In genomic region chr22:43404673-43405385, GRCh38 we compare ENCODE assay signal across 31 cellular contexts. TPM values are rescaled to one million over a fixed set of nuclear protein-coding genes. Genes with fewer than 3 reads are reported as not detected.
DNase-seq lines count a peak whose midpoint lies in the region; FAIRE-seq and TF ChIP-seq lines count a peak whose summit lies in the region.
"Had no signal": no experiment of that assay in that cellular context is flagged by ENCODE, and none has a peak within 500 bp of the region (broad histone marks: within the 10 kb centered on the region; RNA-seq: fewer than 3 reads in every experiment).

No MANE protein-coding gene starts in this region.

- TF ChIP-seq RAD21 in H1 (IDR thresholded peaks at IDR 0.05 in 1 of 2, conservative IDR thresholded peaks at IDR 0.05 in 1 of 2; ENCODE audit: low read depth in 2 of 2, low read length in 2 of 2), result no peak

- H3K4me1 Mint-ChIP-seq in T-helper 2 cell treated with Interferon-gamma antibody and Interleukin-4, amounts not matched to agents 5 μg/mL and 100 μg/mL, for 36 hours (ENCODE audit: low read depth), result no peaks in the 10 kb centered on the region
- H3K4me1 Mint-ChIP-seq in type B pancreatic cell (ENCODE audit: unreplicated experiment), result no peaks in the 10 kb centered on the region
- H3K4me1 Mint-ChIP-seq: B cell; CD8-positive, alpha-beta memory T cell; central memory CD8-positive, alpha-beta T cell; mesothelial cell of epicardium had no signal

- no peak overlapping the region for H2AK5ac ChIP-seq in H1 (ENCODE audit: low read depth, low read length)

- no peaks in the 10 kb centered on the region for H3K9me3 ChIP-seq in H1 (ENCODE audit: insufficient read depth in 2 of 2, low read depth in 1 of 2, low read length in 1 of 2)
- H3K9me3 ChIP-seq: ascending aorta, heart left ventricle had no signal

- TF ChIP-seq EP300 in H1 (IDR thresholded peaks at IDR 0.05; ENCODE audit: borderline replicate concordance in 1 of 2, low read depth in 2 of 2, low read length in 2 of 2), result no peak

- H3K4me3 Mint-ChIP-seq in T-helper 2 cell treated with Interferon-gamma antibody and Interleukin-4, amounts not matched to agents 5 μg/mL and 100 μg/mL, for 36 hours, result no peak overlapping the region
- H3K4me3 Mint-ChIP-seq in type B pancreatic cell, result no peak overlapping the region
- H3K4me3 Mint-ChIP-seq: activated naive CD8-positive, alpha-beta T cell; B cell; CD8-positive, alpha-beta memory T cell; central memory CD8-positive, alpha-beta T cell; mesothelial cell of epicardium; naive thymus-derived CD4-positive, alpha-beta T cell; WTC11 had no signal

- no peak overlapping the region for H4K5ac ChIP-seq in H1 (ENCODE audit: insufficient read length, low read depth, low read length)

- CTCF ChIA-PET in H1 (lab: Charles Lee; ENCODE audit: partially characterized antibody), result interaction anchor here (1.0 to 3.6 kb wide), 6 partner anchors 16 to 478 kb away, joined by 3 to 26 read pairs (median 4); no protein-coding TSS in a partner anchor

- no peaks in the 10 kb centered on the region for H3K79me1 ChIP-seq in H1 (ENCODE audit: low read depth, low read length)

- FAIRE-seq in H1 (lab: Jason Lieb, UNC), result no peak
- FAIRE-seq: small intestine, urothelium cell line had no signal

- H3K4me2 ChIP-seq in H1 (ENCODE audit: insufficient read depth in 1 of 2, low read depth in 2 of 2, low read length in 2 of 2), result no peak overlapping the region

- H3K27me3 ChIP-seq in H1 (replicated peaks in 1 of 4; ENCODE audit: control insufficient read depth in 3 of 4, extremely low read depth in 1 of 4, insufficient read depth in 3 of 4, low read length in 3 of 4) (peaks cover 0 to 5% (median 3%) of the 10 kb centered on the region in 4 experiments; a peak in 3 of 7 replicates), H7 (ENCODE audit: control insufficient read depth, insufficient read depth, low read length) (peaks cover 2% of the 10 kb centered on the region; the same call in 1 of the 2 replicates)
- H3K27me3 ChIP-seq: ascending aorta had no signal

- POLR2A ChIA-PET in H1 (lab: Charles Lee; ENCODE audit: partially characterized antibody), result no interaction called here

- H2BK12ac ChIP-seq in H1 (ENCODE audit: low read depth, low read length), result no peak overlapping the region

- no peak overlapping the region for H3K9ac ChIP-seq in H1 (replicated peaks in 1 of 4; ENCODE audit: extremely low read depth in 1 of 4, low read depth in 3 of 4, low read length in 3 of 4)

- no peak overlapping the region for H4K91ac ChIP-seq in H1 (replicated peaks; ENCODE audit: insufficient read length, low read length)

- H3K23me2 ChIP-seq in H1 (ENCODE audit: low read depth, low read length), result no peaks in the 10 kb centered on the region

- DNase-seq in T-helper 2 cell treated with Interferon-gamma antibody and Interleukin-4, amounts not matched to agents 5 μg/mL and 100 μg/mL, for 36 hours (ENCODE audit: low spot score), result no peak
- DNase-seq in T-helper 2 cell (no peak), NCI-H2196 (lab: John Stamatoyannopoulos, UW; ENCODE audit: unreplicated experiment) (peak; percentile 71), H1 (ENCODE audit: low read depth in 1 of 2, low spot score in 2 of 2) (no peak), type B pancreatic cell (ENCODE audit: extremely low spot score, unreplicated experiment) (no peak), H7 (no peak), dermis blood vessel endothelial cell (no peak), iPS-NIHi7 (ENCODE audit: extremely low spot score) (no peak)
- DNase-seq: activated CD4-positive, alpha-beta T cell treated with anti-CD3 and anti-CD28 coated beads, Interleukin-2, amount 50 U/mL, for 48 hours; DMS53; GOT3; Karpas-422; left cardiac atrium; naive thymus-derived CD4-positive, alpha-beta T cell; NCI-H2029 treated with DMSO at 0.1 percent for 48 hours; retina; SHP77; small intestine had no signal

- H3K9me3 Mint-ChIP-seq in T-helper 2 cell treated with Interferon-gamma antibody and Interleukin-4, amounts not matched to agents 5 μg/mL and 100 μg/mL, for 36 hours, result no peaks in the 10 kb centered on the region
- H3K9me3 Mint-ChIP-seq in type B pancreatic cell, result no peaks in the 10 kb centered on the region
- H3K9me3 Mint-ChIP-seq: central memory CD8-positive, alpha-beta T cell; mesothelial cell of epicardium; WTC11 had no signal

- H2BK15ac ChIP-seq in H1 (ENCODE audit: low read length), result 0 out of 2 replicates have a peak overlapping the region, but pooled peaks have one; percentile 61

- no peaks in the 10 kb centered on the region for H3K4me1 ChIP-seq in H1 (replicated peaks in 1 of 4; ENCODE audit: control insufficient read depth in 3 of 4, insufficient read depth in 4 of 4, low read length in 3 of 4)
- H3K4me1 ChIP-seq: ascending aorta, heart left ventricle had no signal

- no peak overlapping the region for H2BK20ac ChIP-seq in H1 (ENCODE audit: low read length)

- H3K36me3 ChIP-seq in H1 (ENCODE audit: control insufficient read depth in 2 of 4, insufficient read depth in 4 of 4, low read length in 3 of 4), result no peaks in the 10 kb centered on the region
- H3K36me3 ChIP-seq in H7 (replicated peaks; ENCODE audit: control insufficient read depth, insufficient read depth, low read length), result no peaks in the 10 kb centered on the region
- H3K36me3 ChIP-seq: ascending aorta, heart left ventricle had no signal

- H3K4me3 ChIP-seq in H1 (ENCODE audit: extremely low read depth in 1 of 4, insufficient read depth in 2 of 4, low read depth in 3 of 4, low read length in 4 of 4) (no peak overlapping the region), H7 (ENCODE audit: insufficient read depth, low read depth, low read length) (no peak overlapping the region)
- H3K4me3 ChIP-seq: ascending aorta, heart left ventricle had no signal

- TF ChIP-seq CTCF in H1 (IDR thresholded peaks at IDR 0.05; ENCODE audit: control extremely low read depth in 1 of 3, insufficient read depth in 1 of 3, low read depth in 1 of 3, low read length in 3 of 3) (no peak), type B pancreatic cell (conservative IDR thresholded peaks at IDR 0.05) (no peak)

- H2AFZ ChIP-seq in H1 (ENCODE audit: low read length), result no peak overlapping the region

- H2BK5ac ChIP-seq in H1 (ENCODE audit: low read depth, low read length), result no peak overlapping the region

- peaks cover 5% of the 10 kb centered on the region for H3K27me3 Mint-ChIP-seq in T-helper 2 cell treated with Interferon-gamma antibody and Interleukin-4, amounts not matched to agents 5 μg/mL and 100 μg/mL, for 36 hours (ENCODE audit: low read depth)
- H3K27me3 Mint-ChIP-seq in type B pancreatic cell, result peaks cover 21% of the 10 kb centered on the region

- no peak overlapping the region for H3K4ac ChIP-seq in H1 (replicated peaks; ENCODE audit: insufficient read length, low read depth, low read length)

- no peak for TF ChIP-seq POLR2A in H1 (IDR thresholded peaks at IDR 0.05; ENCODE audit: control extremely low read depth in 1 of 2, low read depth in 2 of 2, low read length in 2 of 2)

- H3K36me3 Mint-ChIP-seq in T-helper 2 cell treated with Interferon-gamma antibody and Interleukin-4, amounts not matched to agents 5 μg/mL and 100 μg/mL, for 36 hours (ENCODE audit: low read depth), result no peaks in the 10 kb centered on the region
- H3K36me3 Mint-ChIP-seq in type B pancreatic cell, result no peaks in the 10 kb centered on the region
- H3K36me3 Mint-ChIP-seq: activated naive CD8-positive, alpha-beta T cell; CD8-positive, alpha-beta memory T cell; mesothelial cell of epicardium; naive thymus-derived CD4-positive, alpha-beta T cell; WTC11 had no signal

- no peak overlapping the region; the same call in 1 of the 2 replicates for H4K8ac ChIP-seq in H1 (ENCODE audit: extremely low read depth, insufficient read depth, low read length)

- no peak overlapping the region for H2BK120ac ChIP-seq in H1 (replicated peaks; ENCODE audit: low read depth, low read length)

- no peak overlapping the region for H3K27ac ChIP-seq in H1 (ENCODE audit: low read depth, low read length)
- H3K27ac ChIP-seq: ascending aorta, heart left ventricle had no signal

- no peak overlapping the region for H3K18ac ChIP-seq in H1 (ENCODE audit: extremely low read depth, low read length)

- peaks cover 0 to 2% of the 10 kb centered on the region in 2 experiments for H4K20me1 ChIP-seq in H1 (replicated peaks in 1 of 2; ENCODE audit: control insufficient read depth in 1 of 2, insufficient read depth in 2 of 2, low read length in 2 of 2)

- WGBS in H1 (ENCODE audit: extremely low coverage in 1 of 2, insufficient coverage in 1 of 2, insufficient read length in 1 of 2, insufficient replicate concordance in 2 of 2, low coverage in 1 of 2, low lambda C conversion rate in 2 of 2, missing lambda C conversion rate in 1 of 2), 2 experiments, result 83% methylated on average over 12 of the region's 15 CpGs; no CpG with 5 or more reads in 1 of the 2 experiments

- H3K56ac ChIP-seq in H1 (replicated peaks; ENCODE audit: insufficient read length, low read depth, low read length), result no peak overlapping the region

- peak overlapping the region; percentile 55 for H3K27ac Mint-ChIP-seq in T-helper 2 cell treated with Interferon-gamma antibody and Interleukin-4, amounts not matched to agents 5 μg/mL and 100 μg/mL, for 36 hours
- peak overlapping the region; percentile 47 for H3K27ac Mint-ChIP-seq in type B pancreatic cell
- H3K27ac Mint-ChIP-seq: activated naive CD8-positive, alpha-beta T cell; B cell; CD8-positive, alpha-beta memory T cell; mesothelial cell of epicardium; naive thymus-derived CD4-positive, alpha-beta T cell; WTC11 had no signal

- H3K14ac ChIP-seq in H1 (ENCODE audit: insufficient read length), result no peak overlapping the region

- H3K79me2 ChIP-seq in H1 (ENCODE audit: control insufficient read depth in 1 of 2, insufficient read depth in 2 of 2, low read length in 2 of 2), result no peaks in the 10 kb centered on the region

- no peak overlapping the region for H3K23ac ChIP-seq in H1 (ENCODE audit: insufficient read length)

TF ChIP-seq in H1, 55 proteins besides CTCF, POLR2A, EP300 and RAD21 (continues in another document):
- TF ChIP-seq MAFK (IDR thresholded peaks at IDR 0.05; ENCODE audit: low read depth, low read length), result no peak
- TF ChIP-seq FOSL1 (IDR thresholded peaks at IDR 0.05; ENCODE audit: insufficient read depth, low read depth, low read length), result no peak
- no peak for TF ChIP-seq RBBP5 (IDR thresholded peaks at IDR 0.05; ENCODE audit: borderline replicate concordance, low read depth, low read length)

RNA-seq across cellular contexts. Expression of gene MPPED1, which starts 7.0 kb away (rescaled TPM):
- total RNA-seq in H1 (2021; fragmentation: NEBNext Ultra II Directional; extraction: Animal tissue kit (Norgen Biotek cat#: 25700)), result 0.37 TPM in 1 of 2 replicates, not detected in the other
- 0.13 and 0.29 TPM in 2 replicates for polyA plus RNA-seq in H1 (2011; rRNA removed)
- polyA plus RNA-seq in H1 (2011; cell fraction: cytosol; rRNA removed), result 0.14 TPM
- polyA plus RNA-seq in H1 (2011; cell fraction: nucleus; rRNA removed), result 0.36 TPM
- 0.23 to 0.39 TPM (median 0.34 TPM) in 4 replicates for polyA plus RNA-seq in H1 (2012, experiment 1 of 2)
- polyA plus RNA-seq in H1 (2012, experiment 2 of 2), result not detected
- 0.08 TPM for polyA plus RNA-seq in H1 (2013, experiment 1 of 2)
- polyA plus RNA-seq in H1 (2013, experiment 2 of 2), result 0.07 TPM
- polyA minus RNA-seq in H1 (2011; rRNA and poly(A)+ RNA removed), result 0.20 TPM in 1 of 2 replicates, not detected in the other
- polyA minus RNA-seq in H1 (2011; cell fraction: cytosol; rRNA and poly(A)+ RNA removed), result not detected
- 0.40 TPM for polyA minus RNA-seq in H1 (2011; cell fraction: nucleus; rRNA and poly(A)+ RNA removed)
- total RNA-seq in type B pancreatic cell (ENCODE audit: low replicate concordance) (0.83 and 1.2 TPM in 2 replicates), dermis blood vessel endothelial cell (not detected in 2 replicates)
- 0.15 and 1.2 TPM in 2 replicates for total RNA-seq in H7 (2014; rRNA removed; shearing (Covaris generic))
- total RNA-seq: A673; ascending aorta; B cell; CD8-positive, alpha-beta memory T cell; epithelial cell of proximal tubule; fibroblast of villous mesenchyme; naive thymus-derived CD4-positive, alpha-beta T cell; omental fat pad had no signal
- polyA plus RNA-seq: CD8-positive, alpha-beta memory T cell; heart left ventricle; naive thymus-derived CD4-positive, alpha-beta T cell had no signal
